Comparison of ENCODE assay signal across 1 cellular context in genomic region chr17:77178586-77178985, GRCh38.
TF ChIP-seq lines count a peak whose summit lies in the region.

No MANE protein-coding gene starts in this region.

TF ChIP-seq in HepG2, 621 proteins besides CTCF, POLR2A, EP300 and RAD21:
- TF ChIP-seq ZNF646 (CRISPR knock-in tag; IDR thresholded peaks at IDR 0.05): no peak
- 0 out of 2 replicates have a peak, but pooled peaks have one; percentile 17 for TF ChIP-seq ZNF687 (CRISPR knock-in tag; IDR thresholded peaks at IDR 0.05)
- TF ChIP-seq ZBTB38 (CRISPR knock-in tag; IDR thresholded peaks at IDR 0.05): peak; percentile 26; the same call in 1 of the 2 replicates
- no peak for TF ChIP-seq KLF16 (CRISPR knock-in tag; IDR thresholded peaks at IDR 0.05)
- no peak for TF ChIP-seq ZKSCAN1 (IDR thresholded peaks at IDR 0.05; ENCODE audit: low read length)
- no peak for TF ChIP-seq MTA3 (CRISPR knock-in tag; IDR thresholded peaks at IDR 0.05)
- peak; percentile 22 for TF ChIP-seq RBM22 (optimal IDR thresholded peaks at IDR 0.05; ENCODE audit: low read length)
- TF ChIP-seq HNF1B (CRISPR knock-in tag; IDR thresholded peaks at IDR 0.05): no peak
- peak; percentile 39; the same call in 1 of the 2 replicates for TF ChIP-seq ZNF768 (CRISPR knock-in tag; IDR thresholded peaks at IDR 0.05)
- TF ChIP-seq SNRNP70 (IDR thresholded peaks at IDR 0.05; ENCODE audit: low read depth, low read length): no peak
- TF ChIP-seq TOPORS (CRISPR knock-in tag; IDR thresholded peaks at IDR 0.05): no peak
